ENCODE assay signal across 8 cellular contexts in the genomic region with DNA sequence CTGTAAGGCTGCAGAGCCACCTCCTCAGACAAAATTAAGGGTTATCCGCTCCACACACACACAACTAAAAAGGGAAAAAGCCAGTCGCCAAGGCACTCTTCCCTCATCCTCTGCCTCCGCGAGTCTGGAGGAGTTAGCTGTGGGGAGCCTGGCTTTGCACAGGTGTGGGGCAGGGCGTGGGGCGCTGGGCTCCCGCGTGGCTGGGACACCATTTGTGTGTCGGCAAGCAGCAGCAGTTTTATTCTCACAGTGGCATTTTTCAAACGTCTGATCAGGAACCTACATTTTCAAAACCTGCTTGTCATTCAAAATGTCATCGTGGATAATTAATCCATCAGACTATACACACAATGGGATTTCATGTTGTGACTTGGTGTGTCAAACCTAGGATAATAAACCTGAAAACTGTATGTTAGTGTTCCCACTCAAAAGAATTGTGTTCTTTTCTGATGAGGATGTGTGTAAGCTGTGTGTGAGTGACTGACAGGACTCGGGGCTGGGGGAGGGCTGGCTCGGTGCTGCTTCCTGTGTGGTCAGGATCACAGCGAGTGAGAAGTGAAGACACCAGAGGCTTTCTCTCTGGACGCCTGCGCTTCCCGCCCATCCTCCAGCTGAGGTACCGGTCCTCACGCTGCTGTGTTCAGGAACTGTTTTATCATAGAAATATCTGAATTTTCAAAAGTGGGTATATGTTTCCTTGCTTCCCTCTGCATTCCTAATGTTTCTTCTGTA.
A peak's percentile ranks its signal among the peaks of the same experiment; 100 is the strongest.
DNase-seq lines count a peak whose midpoint lies in the region; TF ChIP-seq lines count a peak whose summit lies in the region.

No MANE protein-coding gene starts in this region.

- H3K4me2 ChIP-seq in BLaER1 = peak overlapping the region; percentile 84

- no peaks in the 10 kb centered on the region for H3K9me3 ChIP-seq in BLaER1

- peak overlapping the region; percentile 47 for H3K27ac Mint-ChIP-seq in activated CD4-positive, alpha-beta T cell treated with anti-CD3 and anti-CD28 coated beads, Interleukin-2, amount 10 ng/mL, durations not matched to agents 24 days and 14 days
- H3K27ac Mint-ChIP-seq in mesothelial cell of epicardium = no peak overlapping the region

- H3K36me3 Mint-ChIP-seq in activated CD4-positive, alpha-beta T cell treated with anti-CD3 and anti-CD28 coated beads, Interleukin-2, amount 10 ng/mL, durations not matched to agents 24 days and 14 days (ENCODE audit: low read depth) = peaks cover 2% of the 10 kb centered on the region
- H3K36me3 Mint-ChIP-seq in mesothelial cell of epicardium = no peaks in the 10 kb centered on the region

- H3K36me3 ChIP-seq in BLaER1 = no peaks in the 10 kb centered on the region

- peak overlapping the region; percentile 56; the same call in 1 of the 2 replicates for H3K9ac ChIP-seq in BLaER1

- H4K20me1 ChIP-seq in BLaER1 = no peaks in the 10 kb centered on the region

- peaks cover 73% of the 10 kb centered on the region for H3K4me1 ChIP-seq in BLaER1

- peak overlapping the region; percentile 74 for H3K27ac ChIP-seq in BLaER1

- H3K4me1 Mint-ChIP-seq in activated CD4-positive, alpha-beta T cell treated with anti-CD3 and anti-CD28 coated beads, Interleukin-2, amount 10 ng/mL, durations not matched to agents 24 days and 14 days = peaks cover 70% of the 10 kb centered on the region
- no peaks in the 10 kb centered on the region for H3K4me1 Mint-ChIP-seq in mesothelial cell of epicardium

- H3K27me3 Mint-ChIP-seq in activated CD4-positive, alpha-beta T cell treated with anti-CD3 and anti-CD28 coated beads, Interleukin-2, amount 10 ng/mL, durations not matched to agents 24 days and 14 days = no peaks in the 10 kb centered on the region
- H3K27me3 Mint-ChIP-seq in mesothelial cell of epicardium (ENCODE audit: low read depth) = peaks cover 19% of the 10 kb centered on the region

- peak; percentile 84 for DNase-seq in GM20000 (ENCODE audit: low spot score)
- peak; percentile 33 for DNase-seq in KG1 (lab: John Stamatoyannopoulos, UW)
- DNase-seq in activated CD4-positive, alpha-beta T cell treated with anti-CD3 and anti-CD28 coated beads, Interleukin-2, amount 10 ng/mL, durations not matched to agents 24 days and 14 days = peak; percentile 94
- peak; percentile 41 for DNase-seq in germinal center (ENCODE audit: low spot score)
- DNase-seq in stimulated activated CD8-positive, alpha-beta memory T cell treated with anti-CD3 and anti-CD28 coated beads, Interleukin-4, amount 100 ng/mL, for 1 hour (ENCODE audit: low read depth in 2 of 2, low spot score in 1 of 2) = peak; percentile 32 to 58
- no peak for DNase-seq in NCI-H2196 treated with DMSO at 0.1 percent for 48 hours (lab: John Stamatoyannopoulos, UW; ENCODE audit: unreplicated experiment)
- no peak for DNase-seq in mesothelial cell of epicardium (ENCODE audit: low spot score in 2 of 2, unreplicated experiment in 2 of 2)

- no peaks in the 10 kb centered on the region for H3K27me3 ChIP-seq in BLaER1

- H3K4me3 Mint-ChIP-seq in activated CD4-positive, alpha-beta T cell treated with anti-CD3 and anti-CD28 coated beads, Interleukin-2, amount 10 ng/mL, durations not matched to agents 24 days and 14 days = peak overlapping the region; percentile 26
- H3K4me3 Mint-ChIP-seq in mesothelial cell of epicardium = no peak overlapping the region

- intact Hi-C loops in activated CD4-positive, alpha-beta T cell treated with anti-CD3 and anti-CD28 coated beads, Interleukin-2, amount 10 ng/mL, durations not matched to agents 24 days and 14 days (cut with micrococcal nuclease) = loop anchor here (1.0 kb wide), 2 partner anchors 15 to 28 kb away; no protein-coding TSS in a partner anchor

- H3K4me3 ChIP-seq in BLaER1 = peak overlapping the region; percentile 27; the same call in 1 of the 2 replicates

- no peaks in the 10 kb centered on the region for H3K9me3 Mint-ChIP-seq in activated CD4-positive, alpha-beta T cell treated with anti-CD3 and anti-CD28 coated beads, Interleukin-2, amount 10 ng/mL, durations not matched to agents 24 days and 14 days
- H3K9me3 Mint-ChIP-seq in mesothelial cell of epicardium = peaks cover 2% of the 10 kb centered on the region

- TF ChIP-seq CTCF in GM20000 (IDR thresholded peaks at IDR 0.05; ENCODE audit: extremely low read depth, missing control alignments) (no peak), mesothelial cell of epicardium (IDR thresholded peaks at IDR 0.05; ENCODE audit: unreplicated experiment) (no peak)

Comparison
In these comparisons a context has a peak if more than half of its experiments do, and no peak if none do; other contexts are left out.
1. DNase-seq: peak in GM20000 (single experiment), KG1 (single experiment), activated CD4-positive, alpha-beta T cell treated with anti-CD3 and anti-CD28 coated beads, Interleukin-2, amount 10 ng/mL, durations not matched to agents 24 days and 14 days (single experiment), germinal center (single experiment) and stimulated activated CD8-positive, alpha-beta memory T cell treated with anti-CD3 and anti-CD28 coated beads, Interleukin-4, amount 100 ng/mL, for 1 hour (2 of 2); none in NCI-H2196 treated with DMSO at 0.1 percent for 48 hours (single experiment) and mesothelial cell of epicardium (0 of 2).